ENCODE assay signal across 1 cellular context in the genomic region with DNA sequence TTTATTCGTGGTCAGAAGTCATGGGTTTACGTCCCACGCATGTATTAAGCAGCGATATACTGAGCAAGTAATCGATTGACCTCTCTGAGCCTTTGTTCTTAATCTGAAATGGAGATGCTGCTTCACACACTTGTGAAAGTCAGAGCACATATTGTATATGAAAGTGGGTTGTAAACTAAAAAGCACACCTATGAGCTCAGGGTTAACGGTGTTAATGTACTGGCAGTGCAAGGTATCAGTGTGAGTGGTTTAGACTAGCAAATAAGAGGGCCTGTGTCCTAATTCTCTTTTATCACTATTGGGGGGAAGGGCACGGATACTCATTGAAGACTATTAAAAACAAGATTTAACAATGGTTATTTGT.
A peak's percentile ranks its signal among the peaks of the same experiment; 100 is the strongest.
TF ChIP-seq lines count a peak whose summit lies in the region.

No MANE protein-coding gene starts in this region.

TF ChIP-seq in HepG2, 621 proteins besides CTCF, POLR2A, EP300 and RAD21 (continued from another document):
- TF ChIP-seq, protein P1, sequence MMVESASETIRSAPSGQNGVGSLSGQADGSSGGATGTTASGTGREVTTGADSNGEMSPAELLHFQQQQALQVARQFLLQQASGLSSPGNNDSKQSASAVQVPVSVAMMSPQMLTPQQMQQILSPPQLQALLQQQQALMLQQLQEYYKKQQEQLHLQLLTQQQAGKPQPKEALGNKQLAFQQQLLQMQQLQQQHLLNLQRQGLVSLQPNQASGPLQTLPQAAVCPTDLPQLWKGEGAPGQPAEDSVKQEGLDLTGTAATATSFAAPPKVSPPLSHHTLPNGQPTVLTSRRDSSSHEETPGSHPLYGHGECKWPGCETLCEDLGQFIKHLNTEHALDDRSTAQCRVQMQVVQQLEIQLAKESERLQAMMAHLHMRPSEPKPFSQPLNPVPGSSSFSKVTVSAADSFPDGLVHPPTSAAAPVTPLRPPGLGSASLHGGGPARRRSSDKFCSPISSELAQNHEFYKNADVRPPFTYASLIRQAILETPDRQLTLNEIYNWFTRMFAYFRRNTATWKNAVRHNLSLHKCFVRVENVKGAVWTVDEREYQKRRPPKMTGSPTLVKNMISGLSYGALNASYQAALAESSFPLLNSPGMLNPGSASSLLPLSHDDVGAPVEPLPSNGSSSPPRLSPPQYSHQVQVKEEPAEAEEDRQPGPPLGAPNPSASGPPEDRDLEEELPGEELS (CRISPR knock-in tag; IDR thresholded peaks at IDR 0.05): no peak
- TF ChIP-seq ZNF564 (CRISPR knock-in tag; IDR thresholded peaks at IDR 0.05): 0 out of 2 replicates have a peak, but pooled peaks have one; percentile 39
